Comparison of ENCODE assay signal across 13 cellular contexts in genomic region chr15:79965836-79966630, GRCh38. TPM values are rescaled to one million over a fixed set of nuclear protein-coding genes. Genes with fewer than 3 reads are reported as not detected.
A peak's percentile ranks its signal among the peaks of the same experiment; 100 is the strongest.
DNase-seq lines count a peak whose midpoint lies in the region; ATAC-seq and TF ChIP-seq lines count a peak whose summit lies in the region.
"Had no signal": no experiment of that assay in that cellular context is flagged by ENCODE, and none has a peak within 500 bp of the region (broad histone marks: within the 10 kb centered on the region; RNA-seq: fewer than 3 reads in every experiment).

No MANE protein-coding gene starts in this region.

- no peaks in the 10 kb centered on the region for H3K27me3 Mint-ChIP-seq in activated CD4-positive, alpha-beta T cell treated with anti-CD3 and anti-CD28 coated beads for 36 hours
- H3K27me3 Mint-ChIP-seq in activated naive CD8-positive, alpha-beta T cell treated with anti-CD3 and anti-CD28 coated beads for 36 hours: peaks cover 4% of the 10 kb centered on the region

- peak overlapping the region; percentile 98 for H3K27ac Mint-ChIP-seq in activated CD4-positive, alpha-beta T cell treated with anti-CD3 and anti-CD28 coated beads for 36 hours
- H3K27ac Mint-ChIP-seq in activated naive CD8-positive, alpha-beta T cell treated with anti-CD3 and anti-CD28 coated beads for 36 hours: peak overlapping the region; percentile 98

- peaks cover 33% of the 10 kb centered on the region for H3K36me3 ChIP-seq in neutrophil
- no peaks in the 10 kb centered on the region for H3K36me3 ChIP-seq in esophagus squamous epithelium
- H3K36me3 ChIP-seq: brain microvascular endothelial cell had no signal

- TF ChIP-seq CTCF in neutrophil (IDR thresholded peaks at IDR 0.05) (no peak), esophagus squamous epithelium (IDR thresholded peaks at IDR 0.05) (no peak)

- no peak for DNase-seq in activated CD4-positive, alpha-beta T cell treated with anti-CD3 and anti-CD28 coated beads for 36 hours
- DNase-seq in activated CD4-positive, alpha-beta T cell treated with anti-CD3 and anti-CD28 coated beads, Interleukin-2, amount 50 U/mL, for 1 hour: no peak
- DNase-seq in activated naive CD8-positive, alpha-beta T cell treated with anti-CD3 and anti-CD28 coated beads for 36 hours: no peak
- no peak for DNase-seq in NCI-H510A treated with DMSO at 0.1 percent for 48 hours (lab: John Stamatoyannopoulos, UW)
- DNase-seq in esophagus squamous epithelium (lab: John Stamatoyannopoulos, UW): no peak
- DNase-seq: brain microvascular endothelial cell; SIG-M5; stimulated activated CD4-positive, alpha-beta T cell treated with anti-CD3 and anti-CD28 coated beads, Interleukin-2, amount 100 ng/mL, for 48 hours; testis had no signal

- H3K27me3 ChIP-seq in neutrophil (no peaks in the 10 kb centered on the region), esophagus squamous epithelium (no peaks in the 10 kb centered on the region)
- H3K27me3 ChIP-seq: brain microvascular endothelial cell, testis had no signal

- no peaks in the 10 kb centered on the region for H3K9me3 ChIP-seq in neutrophil
- H3K9me3 ChIP-seq in esophagus squamous epithelium: no peaks in the 10 kb centered on the region
- H3K9me3 ChIP-seq: testis had no signal

- TF ChIP-seq POLR2A in esophagus squamous epithelium (IDR thresholded peaks at IDR 0.05): no peak

- POLR2A ChIA-PET in activated CD4-positive, alpha-beta T cell treated with anti-CD3 and anti-CD28 coated beads for 36 hours (lab: Charles Lee): interaction anchor here (1.2 to 5.0 kb wide), 3 partner anchors 13 to 69 kb away, joined by 5 to 48 read pairs (median 19); no protein-coding TSS in a partner anchor

- H3K4me1 ChIP-seq in neutrophil (ENCODE audit: control insufficient read depth in 1 of 2, insufficient read depth in 1 of 2, low read depth in 1 of 2, low read length in 1 of 2) (peaks cover 68 to 69% of the 10 kb centered on the region in 2 experiments), esophagus squamous epithelium (peaks cover 0 to 3% (median 0%) of the 10 kb centered on the region in 3 donors)

- peaks cover 59% of the 10 kb centered on the region for H3K36me3 Mint-ChIP-seq in activated CD4-positive, alpha-beta T cell treated with anti-CD3 and anti-CD28 coated beads for 36 hours (ENCODE audit: low read depth)
- H3K36me3 Mint-ChIP-seq in activated naive CD8-positive, alpha-beta T cell treated with anti-CD3 and anti-CD28 coated beads for 36 hours: peaks cover 62% of the 10 kb centered on the region

- H3K9me3 Mint-ChIP-seq in activated CD4-positive, alpha-beta T cell treated with anti-CD3 and anti-CD28 coated beads for 36 hours (ENCODE audit: low read depth): peaks cover 2% of the 10 kb centered on the region
- H3K9me3 Mint-ChIP-seq in activated naive CD8-positive, alpha-beta T cell treated with anti-CD3 and anti-CD28 coated beads for 36 hours: peaks cover 9% of the 10 kb centered on the region

- H3K4me1 Mint-ChIP-seq in activated CD4-positive, alpha-beta T cell treated with anti-CD3 and anti-CD28 coated beads for 36 hours: peaks cover 48% of the 10 kb centered on the region
- peaks cover 46% of the 10 kb centered on the region for H3K4me1 Mint-ChIP-seq in activated naive CD8-positive, alpha-beta T cell treated with anti-CD3 and anti-CD28 coated beads for 36 hours

- peak overlapping the region; percentile 92 for H3K27ac ChIP-seq in neutrophil
- no peak overlapping the region for H3K27ac ChIP-seq in esophagus squamous epithelium
- H3K27ac ChIP-seq: brain microvascular endothelial cell, testis had no signal

- H3K4me3 Mint-ChIP-seq in activated CD4-positive, alpha-beta T cell treated with anti-CD3 and anti-CD28 coated beads for 36 hours: peak overlapping the region; percentile 92
- H3K4me3 Mint-ChIP-seq in activated naive CD8-positive, alpha-beta T cell treated with anti-CD3 and anti-CD28 coated beads for 36 hours: peak overlapping the region; percentile 88

- CTCF ChIA-PET in activated CD4-positive, alpha-beta T cell treated with anti-CD3 and anti-CD28 coated beads for 36 hours (lab: Charles Lee): interaction anchor here (0.5 kb wide), 1 partner anchor 20 kb away, joined by 3 read pairs; no protein-coding TSS in a partner anchor

- ATAC-seq in activated CD4-positive, alpha-beta T cell treated with anti-CD3 and anti-CD28 coated beads for 36 hours: peak; percentile 35
- ATAC-seq in HG02798 (IDR thresholded peaks at IDR 0.05; ENCODE audit: poor library complexity, unreplicated experiment) (peak; percentile 25), HG03045 (IDR thresholded peaks at IDR 0.05; ENCODE audit: unreplicated experiment) (no peak)

- 45 to 47% methylated on average over 4 of the region's 4 CpGs for WGBS in esophagus squamous epithelium, 2 donors

- intact Hi-C loops in activated CD4-positive, alpha-beta T cell treated with anti-CD3 and anti-CD28 coated beads for 36 hours (cut with DNase I, micrococcal nuclease): loop anchor here (2.0 to 10.0 kb wide), 6 partner anchors 23 to 1326 kb away; partner anchors contain the start of genes MORF4L1 (in 1 of the 2), TLNRD1 (in 1 of the 2) and TMED3 (in 1 of the 2)
- intact Hi-C loops in esophagus squamous epithelium (cut with DNase I): no loop called here

- H3K4me3 ChIP-seq in neutrophil (ENCODE audit: low read depth in 1 of 2, low read length in 1 of 2) (peak overlapping the region; percentile 75 to 80), esophagus squamous epithelium (no peak overlapping the region)
- H3K4me3 ChIP-seq: testis had no signal

RNA-seq across cellular contexts. Expression of gene BCL2A1, which starts 5.0 kb away (rescaled TPM):
- total RNA-seq in activated CD4-positive, alpha-beta T cell treated with anti-CD3 and anti-CD28 coated beads for 36 hours: 100 to 1,000 TPM in 1 of 2 experiments, 10 to 100 TPM in 1; 82.2 to 103 TPM
- 10 to 100 TPM; 91.4 to 94.3 TPM for total RNA-seq in activated naive CD8-positive, alpha-beta T cell treated with anti-CD3 and anti-CD28 coated beads for 36 hours
- total RNA-seq in esophagus squamous epithelium: 1 to 10 TPM in 2 of 4 donors, under 1 TPM in 1, not detected in 1; 0.45 to 2.7 (median 1.2) TPM
- total RNA-seq: kidney epithelial cell, testis had no signal

Comparison
In these comparisons a context has a peak if more than half of its experiments do, and no peak if none do; other contexts are left out.
1. H3K4me3 ChIP-seq: peak in neutrophil (2 of 2); none in esophagus squamous epithelium (0 of 4).
2. RNA of gene BCL2A1, which starts 5.0 kb away (total RNA-seq): 82.2 to 103 TPM in activated CD4-positive, alpha-beta T cell treated with anti-CD3 and anti-CD28 coated beads for 36 hours and 91.4 to 94.3 TPM in activated naive CD8-positive, alpha-beta T cell treated with anti-CD3 and anti-CD28 coated beads for 36 hours; 0.45 to 2.7 TPM in esophagus squamous epithelium; every median in the first group is over 10 times any median in the second.